In the genomic region with DNA sequence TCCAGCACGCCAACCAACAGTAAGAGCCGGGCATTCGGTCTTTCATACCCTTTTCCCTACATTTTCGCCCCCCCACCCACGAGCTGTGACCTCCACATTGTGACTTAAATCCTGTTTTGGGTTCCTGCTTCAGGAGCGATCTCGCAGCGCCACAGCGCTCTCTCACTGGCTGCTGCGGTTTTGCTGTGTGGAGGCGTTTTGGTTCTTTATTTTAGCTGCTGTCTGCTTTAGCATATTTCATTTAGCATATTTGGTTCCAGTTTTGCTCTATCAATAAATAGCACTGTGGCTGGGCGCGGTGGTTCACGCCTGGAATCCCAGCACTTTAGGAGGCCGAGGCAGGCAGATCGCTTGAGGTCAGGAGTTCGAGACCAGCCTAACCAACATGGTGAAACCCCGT, we compare ENCODE assay signal across 26 cellular contexts. TPM values are rescaled to one million over a fixed set of nuclear protein-coding genes. Genes with fewer than 3 reads are reported as not detected.
"Had no signal": no experiment of that assay in that cellular context is flagged by ENCODE, and none has a peak within 500 bp of the region (broad histone marks: within the 10 kb centered on the region; RNA-seq: fewer than 3 reads in every experiment).

No MANE protein-coding gene starts in this region.

- H3K9me3 ChIP-seq: breast epithelium had no signal

- ATAC-seq: activated CD8-positive, alpha-beta memory T cell treated with anti-CD3 and anti-CD28 coated beads, Interleukin-2, amount 10 ng/mL, durations not matched to agents 7 days and 5 days; Panc1; Right ventricle myocardium inferior had no signal

- DNase-seq: activated CD4-positive, alpha-beta T cell treated with anti-CD3 and anti-CD28 coated beads for 4 hours; activated CD8-positive, alpha-beta memory T cell treated with anti-CD3 and anti-CD28 coated beads, Interleukin-2, amount 10 ng/mL, durations not matched to agents 7 days and 5 days; activated effector memory CD4-positive, alpha-beta T cell treated with anti-CD3 and anti-CD28 coated beads, Interleukin-2, amount 50 U/mL, for 16 hours; activated naive CD4-positive, alpha-beta T cell treated with anti-CD3 and anti-CD28 coated beads for 36 hours; activated naive CD8-positive, alpha-beta T cell treated with anti-CD3 and anti-CD28 coated beads, Interleukin-2, amount 10 ng/mL, durations not matched to agents 7 days and 5 days; activated T-cell treated with anti-CD3 and anti-CD28 coated beads, Interleukin-2, amount 50 U/mL, for 24 hours; aorta; central memory CD4-positive, alpha-beta T cell; NCI-H1105 treated with DMSO at 0.1 percent for 48 hours; NCI-H1436 treated with DMSO at 0.1 percent for 48 hours; NCI-H187; NCI-H2081; NCI-H510A treated with DMSO at 0.1 percent for 48 hours; NCI-H69; NK-92 treated with Interleukin-12 subunit alpha and Interleukin-12 subunit beta, amount 100 ng/mL, for 24 hours; OCI-M1; RPMI8226; T-cell had no signal

- H3K27ac Mint-ChIP-seq: activated CD8-positive, alpha-beta memory T cell treated with anti-CD3 and anti-CD28 coated beads, Interleukin-2, amount 10 ng/mL, durations not matched to agents 7 days and 5 days; activated naive CD4-positive, alpha-beta T cell treated with anti-CD3 and anti-CD28 coated beads for 36 hours; activated naive CD8-positive, alpha-beta T cell treated with anti-CD3 and anti-CD28 coated beads, Interleukin-2, amount 10 ng/mL, durations not matched to agents 7 days and 5 days; activated T-cell treated with anti-CD3 and anti-CD28 coated beads, Interleukin-2, amount 50 U/mL, for 24 hours; activated T-helper 1 cell treated with anti-CD3 and anti-CD28 coated beads, Interleukin-12 subunit alpha, Interleukin-12 subunit beta, Interleukin-2, Interleukin-4 antibody, amounts not matched to agents 30 ng/mL and 10 ng/mL and 1 ng/mL, durations not matched to agents 14 hours and 24 hours and 36 hours; T-cell had no signal

- H3K9me3 Mint-ChIP-seq: activated naive CD4-positive, alpha-beta T cell treated with anti-CD3 and anti-CD28 coated beads for 36 hours; activated naive CD8-positive, alpha-beta T cell treated with anti-CD3 and anti-CD28 coated beads, Interleukin-2, amount 10 ng/mL, durations not matched to agents 7 days and 5 days; activated T-cell treated with anti-CD3 and anti-CD28 coated beads, Interleukin-2, amount 50 U/mL, for 24 hours; activated T-helper 1 cell treated with anti-CD3 and anti-CD28 coated beads, Interleukin-12 subunit alpha, Interleukin-12 subunit beta, Interleukin-2, Interleukin-4 antibody, amounts not matched to agents 30 ng/mL and 10 ng/mL and 1 ng/mL, durations not matched to agents 14 hours and 24 hours and 36 hours; T-cell had no signal

- H3K27ac ChIP-seq: breast epithelium, coronary artery, KMS-11, SK-N-MC, VCaP had no signal

- H3K27me3 Mint-ChIP-seq: activated CD8-positive, alpha-beta memory T cell treated with anti-CD3 and anti-CD28 coated beads, Interleukin-2, amount 10 ng/mL, durations not matched to agents 7 days and 5 days; activated naive CD8-positive, alpha-beta T cell treated with anti-CD3 and anti-CD28 coated beads, Interleukin-2, amount 10 ng/mL, durations not matched to agents 7 days and 5 days; activated T-cell treated with anti-CD3 and anti-CD28 coated beads, Interleukin-2, amount 50 U/mL, for 24 hours; T-cell had no signal

- H3K4me2 ChIP-seq: KMS-11 had no signal

- H3K27me3 ChIP-seq: breast epithelium had no signal

- H3K4me3 ChIP-seq: breast epithelium, coronary artery, SK-N-MC had no signal

- H3K4me1 ChIP-seq: breast epithelium had no signal

- H3K4me3 Mint-ChIP-seq: activated CD8-positive, alpha-beta memory T cell treated with anti-CD3 and anti-CD28 coated beads, Interleukin-2, amount 10 ng/mL, durations not matched to agents 7 days and 5 days; activated naive CD4-positive, alpha-beta T cell treated with anti-CD3 and anti-CD28 coated beads for 36 hours; activated naive CD8-positive, alpha-beta T cell treated with anti-CD3 and anti-CD28 coated beads, Interleukin-2, amount 10 ng/mL, durations not matched to agents 7 days and 5 days; activated T-cell treated with anti-CD3 and anti-CD28 coated beads, Interleukin-2, amount 50 U/mL, for 24 hours; activated T-helper 1 cell treated with anti-CD3 and anti-CD28 coated beads, Interleukin-12 subunit alpha, Interleukin-12 subunit beta, Interleukin-2, Interleukin-4 antibody, amounts not matched to agents 30 ng/mL and 10 ng/mL and 1 ng/mL, durations not matched to agents 14 hours and 24 hours and 36 hours; T-cell had no signal

- H3K9ac ChIP-seq: KMS-11 had no signal

- H3K36me3 ChIP-seq: breast epithelium had no signal

RNA-seq across cellular contexts. Expression of a gene that starts 38.2 kb away (rescaled TPM):
- total RNA-seq: activated CD8-positive, alpha-beta memory T cell treated with anti-CD3 and anti-CD28 coated beads, Interleukin-2, amount 10 ng/mL, durations not matched to agents 7 days and 5 days; activated naive CD8-positive, alpha-beta T cell treated with anti-CD3 and anti-CD28 coated beads, Interleukin-2, amount 10 ng/mL, durations not matched to agents 7 days and 5 days; activated T-helper 1 cell treated with anti-CD3 and anti-CD28 coated beads, Interleukin-12 subunit alpha, Interleukin-12 subunit beta, Interleukin-2, Interleukin-4 antibody, amounts not matched to agents 30 ng/mL and 10 ng/mL and 1 ng/mL, durations not matched to agents 14 hours and 24 hours and 36 hours had no signal

RNA-seq across cellular contexts. Expression of a gene that starts 56.9 kb away (rescaled TPM):
- total RNA-seq: activated CD8-positive, alpha-beta memory T cell treated with anti-CD3 and anti-CD28 coated beads, Interleukin-2, amount 10 ng/mL, durations not matched to agents 7 days and 5 days had no signal
